3 cellular contexts compared by ENCODE assay signal in genomic region chr9:9078301-9078700, GRCh38.
"Had no signal": no experiment of that assay in that cellular context is flagged by ENCODE, and none has a peak within 500 bp of the region (broad histone marks: within the 10 kb centered on the region; RNA-seq: fewer than 3 reads in every experiment).

No MANE protein-coding gene starts in this region.

- H3K4me3 ChIP-seq: GM12878 had no signal

- ATAC-seq: GM12878 had no signal

- DNase-seq: GDM1, GF-D8 had no signal
